ENCODE assay signal across 24 cellular contexts in the genomic region with DNA sequence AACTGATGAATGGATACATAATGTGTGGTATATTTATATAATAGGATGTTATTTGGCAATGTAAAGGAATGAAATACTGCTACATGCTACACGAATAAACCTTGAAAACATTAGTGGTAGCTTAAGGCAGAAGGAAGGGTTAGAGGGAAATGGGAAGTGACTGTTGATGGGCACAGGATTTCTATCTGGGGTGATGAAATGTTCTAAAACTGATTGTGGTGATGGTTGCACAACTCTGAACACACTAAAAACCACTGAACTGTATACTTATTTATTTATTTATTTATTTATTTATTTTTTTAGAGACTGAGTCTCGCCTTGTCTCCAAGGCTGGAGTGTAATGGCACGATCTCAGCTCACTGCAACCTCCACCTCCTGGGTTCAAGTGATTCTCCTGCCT. TPM values are rescaled to one million over a fixed set of nuclear protein-coding genes. Genes with fewer than 3 reads are reported as not detected.
A peak's percentile ranks its signal among the peaks of the same experiment; 100 is the strongest.
DNase-seq lines count a peak whose midpoint lies in the region; ATAC-seq and TF ChIP-seq lines count a peak whose summit lies in the region.
"Had no signal": no experiment of that assay in that cellular context is flagged by ENCODE, and none has a peak within 500 bp of the region (broad histone marks: within the 10 kb centered on the region; RNA-seq: fewer than 3 reads in every experiment).

No MANE protein-coding gene starts in this region.

- peaks cover 19 to 60% of the 10 kb centered on the region in 2 donors for H3K36me3 Mint-ChIP-seq in CD14-positive monocyte

- peaks cover 87% of the 10 kb centered on the region for H3K4me1 Mint-ChIP-seq in CD14-positive monocyte
- H3K4me1 Mint-ChIP-seq: activated CD8-positive, alpha-beta memory T cell treated with anti-CD3 and anti-CD28 coated beads, Interleukin-2, amount 10 ng/mL, durations not matched to agents 7 days and 5 days; activated naive CD8-positive, alpha-beta T cell treated with anti-CD3 and anti-CD28 coated beads, Interleukin-2, amount 50 U/mL, for 24 hours; neural crest cell had no signal

- H3K36me3 ChIP-seq in colonic mucosa: no peaks in the 10 kb centered on the region
- H3K36me3 ChIP-seq: prostate gland had no signal

- H3K4me3 ChIP-seq in choroid plexus epithelial cell (ENCODE audit: low read depth, low read length): no peak overlapping the region
- no peak overlapping the region for H3K4me3 ChIP-seq in colonic mucosa
- H3K4me3 ChIP-seq: gastroesophageal sphincter, prostate gland had no signal

- intact Hi-C loops in CD14-positive monocyte (cut with micrococcal nuclease): no loop called here
- intact Hi-C loops in colonic mucosa (cut with DNase I): no loop called here

- peaks cover 0 to 5% (median 0%) of the 10 kb centered on the region in 3 donors for H3K27me3 Mint-ChIP-seq in CD14-positive monocyte (ENCODE audit: low read depth in 3 of 3)
- H3K27me3 Mint-ChIP-seq: activated CD8-positive, alpha-beta memory T cell treated with anti-CD3 and anti-CD28 coated beads, Interleukin-2, amount 10 ng/mL, durations not matched to agents 7 days and 5 days; activated naive CD8-positive, alpha-beta T cell treated with anti-CD3 and anti-CD28 coated beads, Interleukin-2, amount 50 U/mL, for 24 hours; activated T-helper 17 cell treated with anti-CD3 and anti-CD28 coated beads, Interleukin-2, amount 50 U/mL, for 72 hours; CD4-positive, alpha-beta T cell had no signal

- no peaks in the 10 kb centered on the region for H3K9me3 ChIP-seq in colonic mucosa
- H3K9me3 ChIP-seq: gastroesophageal sphincter, prostate gland had no signal

- peak overlapping the region; percentile 47 to 78 for H3K4me3 Mint-ChIP-seq in CD14-positive monocyte
- H3K4me3 Mint-ChIP-seq: activated CD8-positive, alpha-beta memory T cell treated with anti-CD3 and anti-CD28 coated beads, Interleukin-2, amount 10 ng/mL, durations not matched to agents 7 days and 5 days; activated naive CD8-positive, alpha-beta T cell treated with anti-CD3 and anti-CD28 coated beads, Interleukin-2, amount 50 U/mL, for 24 hours; activated T-helper 17 cell treated with anti-CD3 and anti-CD28 coated beads, Interleukin-2, amount 50 U/mL, for 72 hours; CD4-positive, alpha-beta T cell; neural crest cell had no signal

- H3K9me3 Mint-ChIP-seq in CD14-positive monocyte: peaks cover 0 to 14% (median 2%) of the 10 kb centered on the region in 7 donors
- H3K9me3 Mint-ChIP-seq: activated naive CD8-positive, alpha-beta T cell treated with anti-CD3 and anti-CD28 coated beads, Interleukin-2, amount 50 U/mL, for 24 hours; activated T-helper 17 cell treated with anti-CD3 and anti-CD28 coated beads, Interleukin-2, amount 50 U/mL, for 72 hours; CD4-positive, alpha-beta T cell; neural crest cell had no signal

- H3K27ac Mint-ChIP-seq in CD14-positive monocyte: peak overlapping the region; percentile 92 to 96 (median 95)
- H3K27ac Mint-ChIP-seq: activated CD8-positive, alpha-beta memory T cell treated with anti-CD3 and anti-CD28 coated beads, Interleukin-2, amount 10 ng/mL, durations not matched to agents 7 days and 5 days; activated naive CD8-positive, alpha-beta T cell treated with anti-CD3 and anti-CD28 coated beads, Interleukin-2, amount 50 U/mL, for 24 hours; CD4-positive, alpha-beta T cell had no signal

- no peaks in the 10 kb centered on the region for H3K4me1 ChIP-seq in colonic mucosa
- H3K4me1 ChIP-seq: gastroesophageal sphincter, prostate gland had no signal

- H3K27ac ChIP-seq in colonic mucosa: no peak overlapping the region
- H3K27ac ChIP-seq: gastroesophageal sphincter, prostate gland had no signal

- ATAC-seq in GM18907 (IDR thresholded peaks at IDR 0.05; ENCODE audit: unreplicated experiment) (no peak), HG03469 (IDR thresholded peaks at IDR 0.05; ENCODE audit: unreplicated experiment) (no peak)
- ATAC-seq: activated CD8-positive, alpha-beta memory T cell treated with anti-CD3 and anti-CD28 coated beads, Interleukin-2, amount 10 ng/mL, durations not matched to agents 7 days and 5 days; activated naive CD8-positive, alpha-beta T cell treated with anti-CD3 and anti-CD28 coated beads, Interleukin-2, amount 50 U/mL, for 24 hours; activated T-helper 17 cell treated with anti-CD3 and anti-CD28 coated beads, Interleukin-2, amount 50 U/mL, for 72 hours; gastroesophageal sphincter; HCT116; left colon; SK-N-SH treated with all-trans-retinoic acid at 6 μM for 48 hours had no signal

- no peak for DNase-seq in CD14-positive monocyte (ENCODE audit: low spot score)
- peak; percentile 89 for DNase-seq in MV-4-11 (lab: John Stamatoyannopoulos, UW)
- peak; percentile 27 for DNase-seq in choroid plexus epithelial cell (ENCODE audit: low read depth)
- peak; percentile 58 for DNase-seq in medulla oblongata (ENCODE audit: extremely low spot score)
- DNase-seq in NCI-H1930 (lab: John Stamatoyannopoulos, UW): no peak
- DNase-seq in colonic mucosa: no peak
- DNase-seq: activated CD4-positive, alpha-beta T cell treated with anti-CD3 and anti-CD28 coated beads for 1 hour; activated CD8-positive, alpha-beta memory T cell treated with anti-CD3 and anti-CD28 coated beads, Interleukin-2, amount 10 ng/mL, durations not matched to agents 7 days and 5 days; activated naive CD8-positive, alpha-beta T cell treated with anti-CD3 and anti-CD28 coated beads, Interleukin-2, amount 50 U/mL, for 24 hours; CD4-positive, alpha-beta T cell; dermis blood vessel endothelial cell; DMS153; left colon; NCI-H1436; NCI-H82 had no signal

- H3K9ac ChIP-seq in colonic mucosa (ENCODE audit: low read depth in 2 of 2, low read length in 2 of 2): no peak overlapping the region

- no peak for TF ChIP-seq CTCF in CD14-positive monocyte (IDR thresholded peaks at IDR 0.05)
- no peak for TF ChIP-seq CTCF in choroid plexus epithelial cell (conservative IDR thresholded peaks at IDR 0.05; ENCODE audit: low read depth, low read length)
- TF ChIP-seq CTCF in colonic mucosa (IDR thresholded peaks at IDR 0.05): no peak

- H3K27me3 ChIP-seq in colonic mucosa: no peaks in the 10 kb centered on the region
- H3K27me3 ChIP-seq: gastroesophageal sphincter had no signal

RNA-seq across cellular contexts. Expression of gene SHISA5, which starts 24.8 kb away (rescaled TPM):
- polyA plus RNA-seq in CD14-positive monocyte: 100 to 1,000 TPM; 242 to 266 TPM
- 100 to 1,000 TPM; 115 to 123 TPM for total RNA-seq in colonic mucosa

RNA-seq across cellular contexts. Expression of gene PFKFB4, which starts 27.8 kb away (rescaled TPM):
- 10 to 100 TPM; 32.2 to 34.9 TPM for polyA plus RNA-seq in CD14-positive monocyte
- 10 to 100 TPM in 1 of 2 donors, 1 to 10 TPM in 1; 8.1 to 51.0 TPM for total RNA-seq in colonic mucosa

RNA-seq across cellular contexts. Expression of gene UCN2, which starts 34.8 kb away (rescaled TPM):
- polyA plus RNA-seq in CD14-positive monocyte: not detected
- not detected for total RNA-seq in colonic mucosa
- total RNA-seq: activated CD8-positive, alpha-beta memory T cell treated with anti-CD3 and anti-CD28 coated beads, Interleukin-2, amount 10 ng/mL, durations not matched to agents 7 days and 5 days; CD4-positive, alpha-beta T cell; dermis blood vessel endothelial cell; left colon; subcutaneous adipose tissue had no signal

Comparison
In these comparisons a context has a peak if more than half of its experiments do, and no peak if none do; other contexts are left out.
1. DNase-seq: peak in MV-4-11 (single experiment), choroid plexus epithelial cell (single experiment) and medulla oblongata (single experiment); none in CD14-positive monocyte (single experiment), NCI-H1930 (0 of 2) and colonic mucosa (single experiment).